ENCODE assay signal across 8 cellular contexts in genomic region chr2:168454737-168455691, GRCh38. TPM values are rescaled to one million over a fixed set of nuclear protein-coding genes. Genes with fewer than 3 reads are reported as not detected.
DNase-seq lines count a peak whose midpoint lies in the region; ATAC-seq and TF ChIP-seq lines count a peak whose summit lies in the region.

No MANE protein-coding gene starts in this region.

- peak overlapping the region; percentile 19 for H2AFZ ChIP-seq in IMR-90 (replicated peaks; ENCODE audit: low read length, poor library complexity)
- H2AFZ ChIP-seq in neural progenitor cell (replicated peaks) = no peak overlapping the region

- DNase-seq in IMR-90 (no peak), cardiac fibroblast (ENCODE audit: low read depth in 2 of 2) (no peak), neural progenitor cell (ENCODE audit: low spot score) (no peak), NCI-H2029 treated with DMSO at 0.1 percent for 48 hours (lab: John Stamatoyannopoulos, UW) (no peak)

- no peak overlapping the region for H2AK5ac ChIP-seq in IMR-90 (ENCODE audit: low read depth, low read length)

- H3K4me3 ChIP-seq in BLaER1 = peak overlapping the region; percentile 94
- peak overlapping the region; percentile 83 for H3K4me3 ChIP-seq in IMR-90 (ENCODE audit: insufficient read depth, low read depth, low read length)
- peak overlapping the region; percentile 72 to 78 for H3K4me3 ChIP-seq in cardiac fibroblast (replicated peaks in 1 of 2; ENCODE audit: low read depth in 2 of 2, low read length in 2 of 2)
- H3K4me3 ChIP-seq in neural progenitor cell = no peak overlapping the region

- H3K4me1 ChIP-seq in BLaER1 = peaks cover 30% of the 10 kb centered on the region
- no peaks in the 10 kb centered on the region for H3K4me1 ChIP-seq in IMR-90 (ENCODE audit: control insufficient read depth, insufficient read depth, low read length)
- peaks cover 26% of the 10 kb centered on the region for H3K4me1 ChIP-seq in neural progenitor cell

- no peak for TF ChIP-seq RAD21 in IMR-90 (IDR thresholded peaks at IDR 0.05; ENCODE audit: low read length)

- H3F3A ChIP-seq in neural progenitor cell (ENCODE audit: low read depth) = peaks cover 7% of the 10 kb centered on the region

- H3K9ac ChIP-seq in BLaER1 = peak overlapping the region; percentile 86
- H3K9ac ChIP-seq in IMR-90 (ENCODE audit: low read depth, low read length) = peak overlapping the region; percentile 59; the same call in 1 of the 2 replicates
- no peak overlapping the region for H3K9ac ChIP-seq in neural progenitor cell

- H3K36me3 ChIP-seq in BLaER1 (no peaks in the 10 kb centered on the region), IMR-90 (ENCODE audit: control insufficient read depth, insufficient read depth, low read length) (no peaks in the 10 kb centered on the region), neural progenitor cell (no peaks in the 10 kb centered on the region)

- H3K27me3 ChIP-seq in BLaER1 (no peaks in the 10 kb centered on the region), IMR-90 (ENCODE audit: control insufficient read depth, insufficient read depth, low read length) (peaks cover 2% of the 10 kb centered on the region; the same call in 1 of the 2 replicates), neural progenitor cell (no peaks in the 10 kb centered on the region)

- no peak overlapping the region; the same call in 1 of the 2 replicates for H4K5ac ChIP-seq in IMR-90 (ENCODE audit: low read depth, low read length)

- BruUV-seq in IMR-90 (replicated peaks; lab: Mats Ljungman, UMichigan) = no TSS peak

- no peak overlapping the region for H2BK5ac ChIP-seq in IMR-90 (ENCODE audit: low read depth, low read length, poor library complexity, severe bottlenecking)

- no peaks in the 10 kb centered on the region for H3K27me3 Mint-ChIP-seq in neural progenitor cell (ENCODE audit: insufficient read depth, low read depth)

- H4K8ac ChIP-seq in IMR-90 (ENCODE audit: low read depth in 2 of 2, low read length in 2 of 2) = no peak overlapping the region; a peak in 1 of 4 replicates

- POLR2A ChIA-PET in IMR-90 (lab: Charles Lee; ENCODE audit: unreplicated experiment) = no interaction called here

- in situ Hi-C loops in IMR-90 (cut with MboI; ENCODE audit: low sequenced_read_pairs) = no loop called here

- no peak for TF ChIP-seq CTCF in IMR-90 (conservative IDR thresholded peaks at IDR 0.05; ENCODE audit: low read depth, low read length)
- TF ChIP-seq CTCF in cardiac fibroblast (IDR thresholded peaks at IDR 0.05; ENCODE audit: low read depth, low read length) = no peak
- TF ChIP-seq CTCF in neural progenitor cell (IDR thresholded peaks at IDR 0.05) = no peak

- H2BK120ac ChIP-seq in IMR-90 (ENCODE audit: low read depth, low read length) = no peak overlapping the region

- peaks cover 18% of the 10 kb centered on the region for H3K4me1 Mint-ChIP-seq in neural progenitor cell

- ATAC-seq in IMR-90 (ENCODE audit: low read depth) (no peak), GM19455 (IDR thresholded peaks at IDR 0.05; ENCODE audit: unreplicated experiment) (no peak), HG03520 (IDR thresholded peaks at IDR 0.05; ENCODE audit: unreplicated experiment) (no peak), HG02885 (IDR thresholded peaks at IDR 0.05; ENCODE audit: poor library complexity, unreplicated experiment) (no peak)

- H3K4me2 ChIP-seq in BLaER1 (peak overlapping the region; percentile 85), IMR-90 (ENCODE audit: low read depth, low read length) (peak overlapping the region; percentile 79), neural progenitor cell (peak overlapping the region; percentile 96)

- H3K56ac ChIP-seq in IMR-90 (ENCODE audit: extremely low read depth, insufficient read depth, low read length) = no peak overlapping the region

- no peak overlapping the region for H3K4me3 Mint-ChIP-seq in neural progenitor cell

- H3K9me3 ChIP-seq in BLaER1 = peaks cover 12% of the 10 kb centered on the region; the same call in 1 of the 2 replicates
- H3K9me3 ChIP-seq in IMR-90 (ENCODE audit: control insufficient read depth, insufficient read depth, low read length) = peaks cover 3% of the 10 kb centered on the region; the same call in 1 of the 2 replicates
- no peaks in the 10 kb centered on the region for H3K9me3 ChIP-seq in neural progenitor cell (ENCODE audit: low read depth)

- TF ChIP-seq POLR2A in IMR-90 (IDR thresholded peaks at IDR 0.05; ENCODE audit: low read depth, low read length) = no peak

- CTCF ChIA-PET in IMR-90 (lab: Yijun Ruan, JAX) = interaction anchor here (0.5 kb wide), 1 partner anchor 11 kb away, joined by 3 read pairs; no protein-coding TSS in a partner anchor

- intact Hi-C loops in IMR-90 (cut with micrococcal nuclease) = loop anchor here (5.0 to 10.0 kb wide), 5 partner anchors 108 to 300 kb away; partner anchors contain the start of gene STK39

- no peaks in the 10 kb centered on the region for H3K9me1 ChIP-seq in IMR-90 (ENCODE audit: insufficient read depth, low read length)

- H3K4ac ChIP-seq in IMR-90 (ENCODE audit: low read depth, low read length) = no peak overlapping the region

- no peak overlapping the region for H3K27ac ChIP-seq in BLaER1
- no peak overlapping the region for H3K27ac ChIP-seq in IMR-90 (ENCODE audit: insufficient read depth, low read length)
- H3K27ac ChIP-seq in neural progenitor cell = no peak overlapping the region

- H3K79me1 ChIP-seq in IMR-90 (ENCODE audit: low read depth in 1 of 2, low read length in 2 of 2) = no peaks in the 10 kb centered on the region

- H2AK9ac ChIP-seq in IMR-90 (replicated peaks; ENCODE audit: low read depth, low read length, poor library complexity) = no peak overlapping the region

- H2BK20ac ChIP-seq in IMR-90 (ENCODE audit: low read depth, low read length) = no peak overlapping the region

- H3K36me3 Mint-ChIP-seq in neural progenitor cell = no peaks in the 10 kb centered on the region

- no peak overlapping the region for H3K14ac ChIP-seq in IMR-90 (replicated peaks; ENCODE audit: low read depth, low read length)

- dilution Hi-C loops in IMR-90 (cut with HindIII; ENCODE audit: low sequenced_read_pairs, unreplicated experiment) = no loop called here

- peaks cover 35% of the 10 kb centered on the region for H3K79me2 ChIP-seq in neural progenitor cell (ENCODE audit: low read depth)

- H4K20me1 ChIP-seq in BLaER1 = peaks cover 24% of the 10 kb centered on the region
- H4K20me1 ChIP-seq in IMR-90 (ENCODE audit: insufficient read depth, low read length) = no peaks in the 10 kb centered on the region
- peaks cover 26% of the 10 kb centered on the region for H4K20me1 ChIP-seq in neural progenitor cell (ENCODE audit: low read depth)

- no peak overlapping the region for H2BK15ac ChIP-seq in IMR-90 (ENCODE audit: low read depth, low read length)

- no peak overlapping the region for H4K91ac ChIP-seq in IMR-90 (ENCODE audit: insufficient read depth, low read depth, low read length)

- H3K23ac ChIP-seq in IMR-90 (ENCODE audit: low read depth, low read length) = no peak overlapping the region

- H3K27ac Mint-ChIP-seq in neural progenitor cell = no peak overlapping the region

- 100% methylated on average over 1 of the region's 7 CpGs; no CpG with 5 or more reads in 1 of the 2 experiments for WGBS in IMR-90 (ENCODE audit: extremely low coverage in 2 of 2, insufficient read length in 1 of 2), 2 experiments

- H3K9me3 Mint-ChIP-seq in neural progenitor cell = no peaks in the 10 kb centered on the region

- no peak overlapping the region for H3K18ac ChIP-seq in IMR-90 (ENCODE audit: low read depth, low read length)

TF ChIP-seq in IMR-90, 13 proteins besides CTCF, POLR2A, EP300 and RAD21:
- no peak for TF ChIP-seq MAZ (IDR thresholded peaks at IDR 0.05; ENCODE audit: borderline replicate concordance, low read depth, low read length)
- TF ChIP-seq MXI1 (IDR thresholded peaks at IDR 0.05; ENCODE audit: borderline replicate concordance, low read depth, low read length) = no peak
- TF ChIP-seq USF2 (IDR thresholded peaks at IDR 0.05; ENCODE audit: low read depth, low read length) = no peak
- TF ChIP-seq CHD1 (IDR thresholded peaks at IDR 0.05; ENCODE audit: low read depth, low read length) = no peak
- no peak for TF ChIP-seq BHLHE40 (IDR thresholded peaks at IDR 0.05; ENCODE audit: low read depth, low read length)
- no peak for TF ChIP-seq FOS (IDR thresholded peaks at IDR 0.05; ENCODE audit: low read depth, low read length)
- TF ChIP-seq CEBPB (IDR thresholded peaks at IDR 0.05; ENCODE audit: low read depth, low read length) = no peak
- TF ChIP-seq NFE2L2 (IDR thresholded peaks at IDR 0.05; ENCODE audit: low read depth, low read length) = no peak
- no peak for TF ChIP-seq MAFK (IDR thresholded peaks at IDR 0.05; ENCODE audit: low read depth, low read length)
- TF ChIP-seq RFX5 (IDR thresholded peaks at IDR 0.05; ENCODE audit: low read depth, low read length) = no peak
- TF ChIP-seq SMC3 (IDR thresholded peaks at IDR 0.05; ENCODE audit: low read depth, low read length) = no peak
- TF ChIP-seq ELK1 (IDR thresholded peaks at IDR 0.05; ENCODE audit: borderline replicate concordance, low read depth, low read length) = no peak
- no peak for TF ChIP-seq RCOR1 (IDR thresholded peaks at IDR 0.05; ENCODE audit: insufficient replicate concordance, low read length)

RNA-seq across cellular contexts. Expression of gene CERS6, which starts 1.1 kb away (rescaled TPM):
- total RNA-seq in IMR-90 (2012; rRNA removed) (5.7 and 9.4 TPM in 2 replicates), neural progenitor cell (ENCODE audit: low replicate concordance) (35.7 and 50.8 TPM in 2 replicates)
- 1.6 and 2.1 TPM in 2 replicates for polyA plus RNA-seq in IMR-90 (2012; rRNA removed)
- 0.55 and 0.58 TPM in 2 replicates for polyA plus RNA-seq in IMR-90 (2012; cell fraction: cytosol; rRNA removed)
- 0.24 and 1.5 TPM in 2 replicates for polyA plus RNA-seq in IMR-90 (2012; cell fraction: nucleus; rRNA removed; ENCODE audit: low replicate concordance)
